Comparison of ENCODE assay signal across 8 cellular contexts in the genomic region with DNA sequence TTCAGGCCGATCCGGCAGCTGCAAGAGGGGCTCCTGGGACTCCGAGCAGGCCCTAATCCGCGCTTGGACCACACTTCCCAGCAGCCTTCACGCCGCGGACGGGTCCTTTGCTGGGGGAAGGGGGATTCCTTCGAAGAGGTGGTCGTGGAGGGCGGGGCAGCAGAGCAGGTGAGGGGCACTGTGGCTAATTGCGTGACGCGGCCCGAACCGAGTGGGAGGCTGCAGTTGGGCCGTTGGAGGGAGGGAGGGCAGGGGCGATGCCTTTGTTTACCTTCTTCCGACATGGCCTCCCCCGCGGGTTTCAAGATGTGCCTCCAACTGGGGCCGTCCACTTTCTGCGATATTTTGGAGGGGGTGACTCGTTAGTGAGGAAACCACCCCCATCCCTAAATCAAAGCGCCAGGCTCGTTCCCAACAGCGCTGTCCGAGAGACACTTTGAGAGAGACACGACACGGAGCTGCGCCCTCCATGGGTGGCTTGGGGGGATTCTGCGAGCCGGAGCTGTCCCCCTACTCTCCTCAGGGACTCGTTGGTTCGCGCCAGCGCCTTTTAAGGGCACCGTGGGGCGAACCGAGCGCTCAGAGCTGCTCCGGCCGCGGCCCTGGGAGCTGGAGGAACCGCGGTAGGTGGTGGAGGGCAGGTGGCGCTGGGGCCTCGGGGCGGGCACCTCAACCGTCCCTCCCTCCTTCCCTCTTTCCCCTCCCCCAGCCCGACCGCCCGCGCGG. TPM values are rescaled to one million over a fixed set of nuclear protein-coding genes. Genes with fewer than 3 reads are reported as not detected.
DNase-seq lines count a peak whose midpoint lies in the region; ATAC-seq, FAIRE-seq and TF ChIP-seq lines count a peak whose summit lies in the region.

A gene (plus strand): TSS at position 582 of the 726 bp plus-strand sequence. CDS start 3,070 bp downstream, outside the sequence.

- H3K27me3 ChIP-seq in BJ (ENCODE audit: control insufficient read depth, insufficient read depth, low read length) (no peaks in the 10 kb centered on the region), left lung (no peaks in the 10 kb centered on the region)

- CTCF ChIA-PET in BJ (lab: Yijun Ruan, JAX): interaction anchor here (8.9 kb wide), 1 partner anchor 15 kb away, joined by 118 read pairs; a partner anchor contains a TSS

- TF ChIP-seq CTCF in BJ (IDR thresholded peaks at IDR 0.05; ENCODE audit: insufficient read depth, low read depth, low read length) (no peak), left lung (IDR thresholded peaks at IDR 0.05) (no peak)

- intact Hi-C loops in left lung (cut with DNase I): no loop called here

- H3K4me3 ChIP-seq in BJ (ENCODE audit: low read depth, low read length): peak within 1 kb of the TSS; percentile 77
- peak within 1 kb of the TSS; percentile 79 to 87 for H3K4me3 ChIP-seq in left lung

- POLR2A ChIA-PET in BJ (lab: Charles Lee): interaction anchor here (0.5 to 0.8 kb wide), 3 partner anchors 13 to 711 kb away, joined by 3 to 19 read pairs (median 3); no protein-coding TSS in a partner anchor

- FAIRE-seq in GM19239 (lab: Jason Lieb, UNC): peak; percentile 84

- peak within 1 kb of the TSS; percentile 88 to 94 for H3K27ac ChIP-seq in left lung

- H3K36me3 ChIP-seq in BJ (ENCODE audit: control insufficient read depth, insufficient read depth, low read length): peaks cover 3% of the 10 kb centered on the region; the same call in 1 of the 2 replicates
- peaks cover 0 to 19% of the 10 kb centered on the region in 2 donors for H3K36me3 ChIP-seq in left lung

- no peaks in the 10 kb centered on the region for H3K9me3 ChIP-seq in left lung

- ATAC-seq in HG03442 (IDR thresholded peaks at IDR 0.05; ENCODE audit: unreplicated experiment) (peak; percentile 79), left lung (peak; percentile 94)

- DNase-seq in BJ (ENCODE audit: low read depth): peak; percentile 59
- DNase-seq in GM19239 (ENCODE audit: insufficient read length, low spot score): peak; percentile 69
- peak; percentile 94 for DNase-seq in NCI-H526 treated with DMSO at 0.1 percent for 48 hours (lab: John Stamatoyannopoulos, UW)
- DNase-seq in activated CD4-positive, alpha-beta T cell treated with anti-CD3 and anti-CD28 coated beads, Interleukin-2, amount 50 U/mL, for 1 hour: peak; percentile 91
- peak; percentile 74 for DNase-seq in cortex of kidney (lab: John Stamatoyannopoulos, UW)
- DNase-seq in left lung: peak; percentile 93 to 98
- DNase-seq in stimulated activated CD4-positive, alpha-beta T cell treated with anti-CD3 and anti-CD28 coated beads, Interleukin-2, amount 100 ng/mL, for 4 hours (ENCODE audit: low read depth): peak; percentile 84

- peaks cover 13 to 44% of the 10 kb centered on the region in 2 donors for H3K4me1 ChIP-seq in left lung

RNA-seq across cellular contexts. Expression of the gene that starts here (rescaled TPM):
- polyA plus RNA-seq in BJ (2011; rRNA removed): 30.1 and 31.3 TPM in 2 replicates
- 29.2 and 50.4 TPM in 2 replicates for polyA minus RNA-seq in BJ (2011; rRNA and poly(A)+ RNA removed)
- 10 to 100 TPM; 23.9 to 25.0 TPM for total RNA-seq in left lung

Comparison
In these comparisons a context has a peak if more than half of its experiments do, and no peak if none do; other contexts are left out.
1. Peak in every context shown above with its lines: DNase-seq, ATAC-seq, H3K4me3 ChIP-seq and H3K27ac ChIP-seq.